Comparison of ENCODE assay signal across 8 cellular contexts in genomic region chr10:119207713-119208552, GRCh38. TPM values are rescaled to one million over a fixed set of nuclear protein-coding genes. Genes with fewer than 3 reads are reported as not detected.
DNase-seq lines count a peak whose midpoint lies in the region; ATAC-seq and TF ChIP-seq lines count a peak whose summit lies in the region.

No MANE protein-coding gene starts in this region.

- TF ChIP-seq CTCF in BE2C (IDR thresholded peaks at IDR 0.05; ENCODE audit: low read depth, low read length) (no peak), WERI-Rb-1 (IDR thresholded peaks at IDR 0.05; ENCODE audit: low read depth, low read length) (no peak), colonic mucosa (IDR thresholded peaks at IDR 0.05) (no peak)

- H3K36me3 ChIP-seq in BE2C: no peaks in the 10 kb centered on the region
- H3K36me3 ChIP-seq in WERI-Rb-1: no peaks in the 10 kb centered on the region; the same call in 1 of the 2 replicates
- H3K36me3 ChIP-seq in colonic mucosa: no peaks in the 10 kb centered on the region

- DNase-seq in BE2C (peak; percentile 50), WERI-Rb-1 (peak; percentile 35), colonic mucosa (peak; percentile 49), left colon (peak; percentile 38 to 51)
- DNase-seq in Jurkat, Clone E6-1 (ENCODE audit: low read depth, low spot score): no peak
- DNase-seq in stimulated activated CD4-positive, alpha-beta T cell treated with anti-CD3 and anti-CD28 coated beads, Interleukin-15, amount 100 ng/mL, for 24 hours: peak; percentile 55

- no peaks in the 10 kb centered on the region for H3K27me3 ChIP-seq in BE2C
- no peaks in the 10 kb centered on the region for H3K27me3 ChIP-seq in WERI-Rb-1 (ENCODE audit: insufficient read depth, low read depth, severe bottlenecking)
- H3K27me3 ChIP-seq in colonic mucosa: no peaks in the 10 kb centered on the region

- H3K9ac ChIP-seq in colonic mucosa (ENCODE audit: low read depth in 2 of 2, low read length in 2 of 2): peak overlapping the region; percentile 75 to 77

- H3K4me3 ChIP-seq in BE2C (ENCODE audit: low read depth, low read length) (peak overlapping the region; percentile 81), WERI-Rb-1 (ENCODE audit: low read depth, low read length) (peak overlapping the region; percentile 54), colonic mucosa (peak overlapping the region; percentile 58)
- H3K4me3 ChIP-seq in Jurkat, Clone E6-1 (ENCODE audit: low read length): peak overlapping the region; percentile 78

- intact Hi-C loops in colonic mucosa (cut with DNase I) (no loop called here), left colon (cut with DNase I, micrococcal nuclease) (loop anchor here (10.0 kb wide), 2 partner anchors 207 to 237 kb away; no protein-coding TSS in a partner anchor)

- peak overlapping the region; percentile 77 for H3K27ac ChIP-seq in WERI-Rb-1
- H3K27ac ChIP-seq in colonic mucosa: peak overlapping the region; percentile 94

- H3K9me3 ChIP-seq in BE2C (no peaks in the 10 kb centered on the region), WERI-Rb-1 (ENCODE audit: severe bottlenecking) (no peaks in the 10 kb centered on the region), colonic mucosa (no peaks in the 10 kb centered on the region)

- ATAC-seq in GM21367 (IDR thresholded peaks at IDR 0.05; ENCODE audit: unreplicated experiment): peak; percentile 3
- peak; percentile 16 for ATAC-seq in left colon
- ATAC-seq in HG02981 (IDR thresholded peaks at IDR 0.05; ENCODE audit: unreplicated experiment): no peak

- H3K4me1 ChIP-seq in BE2C: peaks cover 14% of the 10 kb centered on the region
- no peaks in the 10 kb centered on the region for H3K4me1 ChIP-seq in colonic mucosa

RNA-seq across cellular contexts. Expression of gene GRK5, which starts 0.6 kb away (rescaled TPM):
- 2.5 TPM for polyA plus RNA-seq in BE2C (2012; ENCODE audit: insufficient read depth, insufficient read length, low read depth)
- polyA plus RNA-seq in Jurkat, Clone E6-1 (2012; ENCODE audit: insufficient read depth, insufficient read length): 15.1 TPM
- 10 to 100 TPM in 1 of 2 donors, 1 to 10 TPM in 1; 4.6 to 12.7 TPM for total RNA-seq in colonic mucosa
- total RNA-seq in left colon: 10 to 100 TPM in 1 of 2 donors, 1 to 10 TPM in 1; 7.8 to 12.4 TPM

RNA-seq across cellular contexts. Expression of gene PRDX3, which starts 29.3 kb away (rescaled TPM):
- 99.1 TPM for polyA plus RNA-seq in BE2C (2012; ENCODE audit: insufficient read depth, insufficient read length, low read depth)
- 189 TPM for polyA plus RNA-seq in Jurkat, Clone E6-1 (2012; ENCODE audit: insufficient read depth, insufficient read length)
- total RNA-seq in colonic mucosa (100 to 1,000 TPM; 147 to 156 TPM), left colon (100 to 1,000 TPM; 102 to 111 TPM)

RNA-seq across cellular contexts. Expression of gene SFXN4, which starts 42.4 kb away (rescaled TPM):
- 43.2 TPM for polyA plus RNA-seq in BE2C (2012; ENCODE audit: insufficient read depth, insufficient read length, low read depth)
- polyA plus RNA-seq in Jurkat, Clone E6-1 (2012; ENCODE audit: insufficient read depth, insufficient read length): 47.1 TPM
- 10 to 100 TPM; 29.4 to 37.2 TPM for total RNA-seq in colonic mucosa
- 10 to 100 TPM; 30.8 to 37.0 TPM for total RNA-seq in left colon
